In the genomic region with DNA sequence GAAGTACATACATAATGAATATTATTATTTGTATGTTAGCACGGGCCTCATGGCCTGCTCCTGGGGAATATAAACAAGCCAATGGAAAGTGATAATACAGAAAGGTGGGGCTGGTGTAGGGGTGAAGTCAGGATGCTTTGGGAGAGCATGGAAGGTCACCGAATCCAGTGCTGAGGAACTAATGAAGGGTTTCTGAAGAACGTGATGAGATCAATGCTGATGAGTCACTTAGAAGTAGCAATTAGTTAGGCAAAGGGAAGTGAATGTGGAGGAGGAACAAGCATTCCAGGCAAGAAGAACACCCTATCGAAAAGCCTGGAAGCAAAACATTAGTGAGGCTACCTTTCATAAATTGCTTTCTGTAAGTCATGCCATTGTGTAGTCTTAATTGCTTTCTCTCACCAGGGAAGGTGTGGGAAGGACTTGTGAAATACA, we compare ENCODE assay signal across 1 cellular context.
TF ChIP-seq lines count a peak whose summit lies in the region.

No MANE protein-coding gene starts in this region.

TF ChIP-seq in WTC11, 78 proteins besides CTCF, POLR2A, EP300 and RAD21 (continued from another document):
- TF ChIP-seq, protein P1, sequence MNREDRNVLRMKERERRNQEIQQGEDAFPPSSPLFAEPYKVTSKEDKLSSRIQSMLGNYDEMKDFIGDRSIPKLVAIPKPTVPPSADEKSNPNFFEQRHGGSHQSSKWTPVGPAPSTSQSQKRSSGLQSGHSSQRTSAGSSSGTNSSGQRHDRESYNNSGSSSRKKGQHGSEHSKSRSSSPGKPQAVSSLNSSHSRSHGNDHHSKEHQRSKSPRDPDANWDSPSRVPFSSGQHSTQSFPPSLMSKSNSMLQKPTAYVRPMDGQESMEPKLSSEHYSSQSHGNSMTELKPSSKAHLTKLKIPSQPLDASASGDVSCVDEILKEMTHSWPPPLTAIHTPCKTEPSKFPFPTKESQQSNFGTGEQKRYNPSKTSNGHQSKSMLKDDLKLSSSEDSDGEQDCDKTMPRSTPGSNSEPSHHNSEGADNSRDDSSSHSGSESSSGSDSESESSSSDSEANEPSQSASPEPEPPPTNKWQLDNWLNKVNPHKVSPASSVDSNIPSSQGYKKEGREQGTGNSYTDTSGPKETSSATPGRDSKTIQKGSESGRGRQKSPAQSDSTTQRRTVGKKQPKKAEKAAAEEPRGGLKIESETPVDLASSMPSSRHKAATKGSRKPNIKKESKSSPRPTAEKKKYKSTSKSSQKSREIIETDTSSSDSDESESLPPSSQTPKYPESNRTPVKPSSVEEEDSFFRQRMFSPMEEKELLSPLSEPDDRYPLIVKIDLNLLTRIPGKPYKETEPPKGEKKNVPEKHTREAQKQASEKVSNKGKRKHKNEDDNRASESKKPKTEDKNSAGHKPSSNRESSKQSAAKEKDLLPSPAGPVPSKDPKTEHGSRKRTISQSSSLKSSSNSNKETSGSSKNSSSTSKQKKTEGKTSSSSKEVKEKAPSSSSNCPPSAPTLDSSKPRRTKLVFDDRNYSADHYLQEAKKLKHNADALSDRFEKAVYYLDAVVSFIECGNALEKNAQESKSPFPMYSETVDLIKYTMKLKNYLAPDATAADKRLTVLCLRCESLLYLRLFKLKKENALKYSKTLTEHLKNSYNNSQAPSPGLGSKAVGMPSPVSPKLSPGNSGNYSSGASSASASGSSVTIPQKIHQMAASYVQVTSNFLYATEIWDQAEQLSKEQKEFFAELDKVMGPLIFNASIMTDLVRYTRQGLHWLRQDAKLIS (CRISPR knock-in tag; IDR thresholded peaks at IDR 0.05; ENCODE audit: borderline replicate concordance) = no peak
- TF ChIP-seq TCF7 (CRISPR knock-in tag; IDR thresholded peaks at IDR 0.05; ENCODE audit: low read depth) (no peak), ESRRA (CRISPR knock-in tag; IDR thresholded peaks at IDR 0.05; ENCODE audit: borderline replicate concordance) (no peak), ZNF396 (CRISPR knock-in tag; IDR thresholded peaks at IDR 0.05; ENCODE audit: borderline replicate concordance) (no peak), ZNF416 (CRISPR knock-in tag; IDR thresholded peaks at IDR 0.05) (no peak), HMGA2 (CRISPR knock-in tag; IDR thresholded peaks at IDR 0.05) (no peak), TP53 (CRISPR knock-in tag; IDR thresholded peaks at IDR 0.05) (no peak)
- TF ChIP-seq, protein P2, sequence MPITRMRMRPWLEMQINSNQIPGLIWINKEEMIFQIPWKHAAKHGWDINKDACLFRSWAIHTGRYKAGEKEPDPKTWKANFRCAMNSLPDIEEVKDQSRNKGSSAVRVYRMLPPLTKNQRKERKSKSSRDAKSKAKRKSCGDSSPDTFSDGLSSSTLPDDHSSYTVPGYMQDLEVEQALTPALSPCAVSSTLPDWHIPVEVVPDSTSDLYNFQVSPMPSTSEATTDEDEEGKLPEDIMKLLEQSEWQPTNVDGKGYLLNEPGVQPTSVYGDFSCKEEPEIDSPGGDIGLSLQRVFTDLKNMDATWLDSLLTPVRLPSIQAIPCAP (CRISPR knock-in tag; IDR thresholded peaks at IDR 0.05) = no peak
